Comparison of ENCODE assay signal across 8 cellular contexts in the genomic region with DNA sequence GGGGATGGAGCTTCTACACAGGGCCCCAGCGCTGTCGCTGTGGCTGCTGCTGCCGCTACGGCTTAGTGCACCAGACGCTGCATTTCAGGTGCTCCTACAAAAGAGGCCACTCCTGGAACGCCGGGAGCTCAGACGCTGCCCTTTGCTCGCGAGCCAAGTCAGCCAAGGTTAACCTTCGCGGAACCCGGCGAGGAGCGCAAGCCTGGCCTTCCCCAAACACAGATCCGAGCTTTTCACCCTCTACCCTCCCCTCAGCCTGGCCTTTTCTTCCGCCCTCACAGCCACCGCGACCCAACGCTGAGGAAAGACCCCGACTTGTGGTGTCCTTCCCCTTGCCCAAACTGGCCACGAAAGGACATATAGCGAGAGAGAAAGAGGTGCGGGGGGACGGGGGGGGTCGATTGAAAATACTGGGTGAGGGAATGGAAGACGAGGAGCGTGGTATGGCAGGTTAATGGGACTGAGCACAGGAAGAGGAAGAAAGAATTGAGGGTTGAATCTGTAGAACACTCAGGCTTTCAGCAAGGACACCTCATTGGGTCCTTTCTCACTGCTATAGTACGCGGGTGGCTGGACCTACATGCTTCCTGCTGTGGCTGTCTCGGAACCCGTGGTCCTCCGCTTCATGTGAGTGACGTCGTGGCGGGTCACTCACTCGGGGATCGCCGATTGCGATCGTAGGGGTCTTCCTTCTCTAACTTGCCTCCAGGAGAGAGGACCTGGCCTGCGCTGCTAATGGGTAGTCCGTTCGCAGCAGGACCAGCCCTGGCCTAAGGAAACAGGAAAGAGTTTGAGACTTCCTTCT. TPM values are rescaled to one million over a fixed set of nuclear protein-coding genes. Genes with fewer than 3 reads are reported as not detected.
DNase-seq lines count a peak whose midpoint lies in the region; ATAC-seq and TF ChIP-seq lines count a peak whose summit lies in the region.

Gene AIMP1 (plus strand): TSS at position 583 of the 805 bp plus-strand sequence. CDS start 8,460 bp downstream, outside the sequence.
Gene TBCK (minus strand): TSS at position 242 of the 805 bp plus-strand sequence. CDS start 7,249 bp downstream, outside the sequence.

- intact Hi-C loops in CD4-positive, alpha-beta memory T cell (cut with micrococcal nuclease): loop anchor here (1.0 to 10.0 kb wide), 4 partner anchors 608 to 1669 kb away; partner anchors contain the start of genes GSTCD, HADH, INTS12 and PAPSS1
- intact Hi-C loops in lower leg skin (cut with DNase I; ENCODE audit: low total_unique reads): no loop called here

- H3K4me3 Mint-ChIP-seq in CD4-positive, alpha-beta memory T cell: no peak within 1 kb of the TSS
- no peak within 1 kb of the TSS for H3K4me3 Mint-ChIP-seq in activated CD4-positive, alpha-beta memory T cell treated with anti-CD3 and anti-CD28 coated beads, Interleukin-2, amount 10 ng/mL, durations not matched to agents 7 days and 5 days

- H3K36me3 Mint-ChIP-seq in CD4-positive, alpha-beta memory T cell: peaks cover 11 to 14% of the 10 kb centered on the region in 2 donors
- H3K36me3 Mint-ChIP-seq in activated CD4-positive, alpha-beta memory T cell treated with anti-CD3 and anti-CD28 coated beads, Interleukin-2, amount 10 ng/mL, durations not matched to agents 7 days and 5 days (ENCODE audit: low read depth): peaks cover 21% of the 10 kb centered on the region

- H3K4me1 ChIP-seq in CD4-positive, alpha-beta memory T cell (ENCODE audit: insufficient read depth, low read length): peaks cover 41% of the 10 kb centered on the region
- peaks cover 8% of the 10 kb centered on the region for H3K4me1 ChIP-seq in ectodermal cell (ENCODE audit: control insufficient read depth, insufficient read depth, low read length)

- ATAC-seq in GM19455 (IDR thresholded peaks at IDR 0.05; ENCODE audit: unreplicated experiment): peak; percentile 88

- H3K4me3 ChIP-seq in CD4-positive, alpha-beta memory T cell (ENCODE audit: low read length in 2 of 2): peak within 1 kb of the TSS; percentile 91 to 94
- H3K4me3 ChIP-seq in ectodermal cell (ENCODE audit: insufficient read depth, low read depth, low read length) (peak within 1 kb of the TSS; percentile 91), lower leg skin (ENCODE audit: low read depth, poor library complexity, severe bottlenecking) (peak within 1 kb of the TSS; percentile 73)

- CTCF ChIA-PET in CD4-positive, alpha-beta memory T cell (lab: Charles Lee; ENCODE audit: partially characterized antibody): interaction anchor here (1.8 kb wide), 1 partner anchor 12 kb away, joined by 6 read pairs; no protein-coding TSS in a partner anchor
- CTCF ChIA-PET in activated CD4-positive, alpha-beta memory T cell treated with anti-CD3 and anti-CD28 coated beads, Interleukin-2, amount 10 ng/mL, durations not matched to agents 7 days and 5 days (lab: Charles Lee): interaction anchor here (0.9 to 1.8 kb wide), 3 partner anchors 10 to 14 kb away, joined by 3 to 9 read pairs (median 4); no protein-coding TSS in a partner anchor

- POLR2A ChIA-PET in CD4-positive, alpha-beta memory T cell (lab: Charles Lee; ENCODE audit: partially characterized antibody): interaction anchor here (0.7 to 1.3 kb wide), 10 partner anchors 11 to 1404 kb away, joined by 3 to 13 read pairs (median 4); partner anchors contain the start of genes PAPSS1 and PPA2
- POLR2A ChIA-PET in activated CD4-positive, alpha-beta memory T cell treated with anti-CD3 and anti-CD28 coated beads, Interleukin-2, amount 10 ng/mL, durations not matched to agents 7 days and 5 days (lab: Charles Lee): interaction anchor here (0.8 to 2.1 kb wide), 8 partner anchors 9 to 77 kb away, joined by 3 to 18 read pairs (median 4); no protein-coding TSS in a partner anchor

- WGBS in ectodermal cell, 2 experiments: 0% methylated on average over 44 of the region's 44 CpGs
- 0% methylated on average over 42 to 43 of the region's 44 CpGs for WGBS in lower leg skin, 2 donors

- H3K27ac ChIP-seq in CD4-positive, alpha-beta memory T cell (ENCODE audit: low read depth, low read length): peak within 1 kb of the TSS; percentile 96
- H3K27ac ChIP-seq in ectodermal cell (ENCODE audit: insufficient read depth, low read depth, low read length, poor library complexity, severe bottlenecking): peak within 1 kb of the TSS; percentile 98

- no peak within 1 kb of the TSS for H3K27ac Mint-ChIP-seq in CD4-positive, alpha-beta memory T cell
- no peak within 1 kb of the TSS for H3K27ac Mint-ChIP-seq in activated CD4-positive, alpha-beta memory T cell treated with anti-CD3 and anti-CD28 coated beads, Interleukin-2, amount 10 ng/mL, durations not matched to agents 7 days and 5 days

- H3K27me3 Mint-ChIP-seq in CD4-positive, alpha-beta memory T cell: no peaks in the 10 kb centered on the region
- no peaks in the 10 kb centered on the region for H3K27me3 Mint-ChIP-seq in activated CD4-positive, alpha-beta memory T cell treated with anti-CD3 and anti-CD28 coated beads, Interleukin-2, amount 10 ng/mL, durations not matched to agents 7 days and 5 days

- no peaks in the 10 kb centered on the region for H3K36me3 ChIP-seq in CD4-positive, alpha-beta memory T cell (ENCODE audit: insufficient read depth, low read length)
- H3K36me3 ChIP-seq in ectodermal cell (ENCODE audit: control insufficient read depth, insufficient read depth, low read length): no peaks in the 10 kb centered on the region

- TF ChIP-seq POLR2A in lower leg skin (IDR thresholded peaks at IDR 0.05): peak in 1 of 2 donors; percentile 73

- no peaks in the 10 kb centered on the region for H3K27me3 ChIP-seq in CD4-positive, alpha-beta memory T cell (ENCODE audit: insufficient read depth, low read length)
- H3K27me3 ChIP-seq in ectodermal cell (ENCODE audit: control insufficient read depth, insufficient read depth, low read length, poor library complexity, severe bottlenecking): no peaks in the 10 kb centered on the region

- H3K9me3 ChIP-seq in CD4-positive, alpha-beta memory T cell (ENCODE audit: control insufficient read depth in 1 of 2, low read length in 2 of 2): no peaks in the 10 kb centered on the region
- no peaks in the 10 kb centered on the region for H3K9me3 ChIP-seq in ectodermal cell (ENCODE audit: control insufficient read depth, low read length)

- peak; percentile 90 to 93 (median 92) for DNase-seq in CD4-positive, alpha-beta memory T cell
- DNase-seq in HK-2 (ENCODE audit: unreplicated experiment) (peak; percentile 89), NCI-H82 treated with DMSO at 0.1 percent for 48 hours (lab: John Stamatoyannopoulos, UW; ENCODE audit: unreplicated experiment) (peak; percentile 35), lower leg skin (ENCODE audit: low spot score in 2 of 2) (peak; percentile 89 to 97)
- peak; percentile 89 for DNase-seq in activated CD4-positive, alpha-beta memory T cell treated with anti-CD3 and anti-CD28 coated beads, Interleukin-2, amount 10 ng/mL, durations not matched to agents 7 days and 5 days
- DNase-seq in stimulated activated CD4-positive, alpha-beta T cell treated with anti-CD3 and anti-CD28 coated beads, Interleukin-4, amount 100 ng/mL, for 48 hours (ENCODE audit: low read depth in 2 of 2): peak; percentile 74 to 80

- no peak for TF ChIP-seq CTCF in lower leg skin (IDR thresholded peaks at IDR 0.05)

- peaks cover 0 to 5% (median 0%) of the 10 kb centered on the region in 8 donors for H3K9me3 Mint-ChIP-seq in CD4-positive, alpha-beta memory T cell
- no peaks in the 10 kb centered on the region for H3K9me3 Mint-ChIP-seq in activated CD4-positive, alpha-beta memory T cell treated with anti-CD3 and anti-CD28 coated beads, Interleukin-2, amount 10 ng/mL, durations not matched to agents 7 days and 5 days

- peaks cover 22 to 44% (median 23%) of the 10 kb centered on the region in 4 donors for H3K4me1 Mint-ChIP-seq in CD4-positive, alpha-beta memory T cell
- H3K4me1 Mint-ChIP-seq in activated CD4-positive, alpha-beta memory T cell treated with anti-CD3 and anti-CD28 coated beads, Interleukin-2, amount 10 ng/mL, durations not matched to agents 7 days and 5 days: peaks cover 33% of the 10 kb centered on the region

RNA-seq across cellular contexts. Expression of gene AIMP1, which starts in this region (rescaled TPM):
- total RNA-seq in CD4-positive, alpha-beta memory T cell: 10 to 100 TPM; 47.0 to 51.9 TPM
- polyA plus RNA-seq in CD4-positive, alpha-beta memory T cell: 10 to 100 TPM; 72.6 to 95.9 TPM
- 10 to 100 TPM; 49.5 to 52.4 TPM for total RNA-seq in activated CD4-positive, alpha-beta memory T cell treated with anti-CD3 and anti-CD28 coated beads, Interleukin-2, amount 10 ng/mL, durations not matched to agents 7 days and 5 days
- polyA plus RNA-seq in ectodermal cell (2013, experiment 1 of 4): 41.7 TPM
- polyA plus RNA-seq in ectodermal cell (2013, experiment 2 of 4): 39.4 TPM
- polyA plus RNA-seq in ectodermal cell (2013, experiment 3 of 4): 39.6 TPM
- 43.1 TPM for polyA plus RNA-seq in ectodermal cell (2013, experiment 4 of 4)
- total RNA-seq in lower leg skin: 10 to 100 TPM; 14.9 to 25.0 (median 18.6) TPM

RNA-seq across cellular contexts. Expression of gene TBCK, which starts in this region (rescaled TPM):
- 10 to 100 TPM; 61.3 to 62.3 TPM for total RNA-seq in CD4-positive, alpha-beta memory T cell
- 10 to 100 TPM; 23.7 to 24.9 TPM for polyA plus RNA-seq in CD4-positive, alpha-beta memory T cell
- total RNA-seq in activated CD4-positive, alpha-beta memory T cell treated with anti-CD3 and anti-CD28 coated beads, Interleukin-2, amount 10 ng/mL, durations not matched to agents 7 days and 5 days: 10 to 100 TPM; 25.4 to 26.8 TPM
- 35.2 TPM for polyA plus RNA-seq in ectodermal cell (2013, experiment 1 of 4)
- polyA plus RNA-seq in ectodermal cell (2013, experiment 2 of 4): 34.3 TPM
- polyA plus RNA-seq in ectodermal cell (2013, experiment 3 of 4): 26.8 TPM
- polyA plus RNA-seq in ectodermal cell (2013, experiment 4 of 4): 29.8 TPM
- 10 to 100 TPM; 15.6 to 29.9 (median 21.8) TPM for total RNA-seq in lower leg skin

Comparison
In these comparisons a context has a peak if more than half of its experiments do, and no peak if none do; other contexts are left out.
1. Peak in every context shown above with its lines: DNase-seq, ATAC-seq, H3K4me3 ChIP-seq and H3K27ac ChIP-seq.
2. DNase-seq: peak in every context shown above with its lines; median percentile 93 in lower leg skin; 92 in CD4-positive, alpha-beta memory T cell; 89 in HK-2; 89 in activated CD4-positive, alpha-beta memory T cell treated with anti-CD3 and anti-CD28 coated beads, Interleukin-2, amount 10 ng/mL, durations not matched to agents 7 days and 5 days; 77 in stimulated activated CD4-positive, alpha-beta T cell treated with anti-CD3 and anti-CD28 coated beads, Interleukin-4, amount 100 ng/mL, for 48 hours; 35 in NCI-H82 treated with DMSO at 0.1 percent for 48 hours.